In the genomic region with DNA sequence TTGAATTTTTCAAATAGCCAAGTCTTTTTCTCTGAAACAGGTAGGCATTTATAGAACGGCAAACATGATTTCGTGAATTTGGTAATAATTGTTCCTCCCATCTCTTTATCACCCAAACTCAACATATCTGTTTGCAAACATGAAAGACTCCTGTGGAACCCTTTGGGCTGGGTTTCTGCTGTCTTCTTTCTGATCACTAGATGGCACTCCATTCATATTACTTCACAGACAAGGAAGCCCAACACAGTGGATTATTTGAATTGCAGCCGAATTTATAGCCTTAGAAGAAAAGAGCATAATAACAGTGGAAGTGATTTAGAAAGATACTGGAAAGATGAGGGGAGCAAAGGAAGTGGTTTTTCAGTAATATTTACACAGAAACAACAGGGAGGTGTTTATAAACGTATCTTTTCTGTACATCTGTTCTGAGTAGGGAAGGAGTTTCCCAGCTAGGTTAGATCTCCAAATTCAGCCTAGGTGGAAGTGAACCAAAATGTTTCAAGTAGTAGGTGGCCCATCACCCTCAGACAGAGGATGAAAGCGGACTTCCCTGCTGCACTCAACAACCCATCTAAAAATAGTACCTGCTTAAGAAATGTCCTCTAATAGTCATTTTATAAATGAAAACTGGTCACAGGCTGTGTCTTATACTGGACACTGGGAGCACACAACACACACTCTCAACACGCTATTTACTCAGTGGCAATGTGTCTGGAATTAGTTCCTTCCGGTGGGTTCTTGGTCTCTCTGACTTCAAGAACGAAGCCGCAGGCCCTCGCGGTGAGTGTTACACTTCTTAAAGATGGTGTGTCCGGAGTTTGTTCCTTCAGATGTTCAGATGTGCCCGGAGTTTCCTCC, we compare ENCODE assay signal across 8 cellular contexts.
DNase-seq lines count a peak whose midpoint lies in the region; ATAC-seq and TF ChIP-seq lines count a peak whose summit lies in the region.

No MANE protein-coding gene starts in this region.

- H3K36me3 Mint-ChIP-seq in activated B cell treated with CpG ODN at 0.5 μM for 24 hours (ENCODE audit: low read depth) (no peaks in the 10 kb centered on the region), progenitor cell of endocrine pancreas (ENCODE audit: insufficient read depth) (no peaks in the 10 kb centered on the region)

- peak; percentile 60 for ATAC-seq in HG03060 (IDR thresholded peaks at IDR 0.05; ENCODE audit: low read depth, unreplicated experiment)
- ATAC-seq in activated B cell treated with CpG ODN at 0.5 μM for 24 hours (ENCODE audit: low read depth): no peak

- TF ChIP-seq CTCF in AG04450 (IDR thresholded peaks at IDR 0.05; ENCODE audit: low read depth, low read length) (peak; percentile 83), GM10266 (IDR thresholded peaks at IDR 0.05; ENCODE audit: control insufficient read depth, insufficient read depth, low read depth, missing control alignments) (peak; percentile 79), activated B cell treated with CpG ODN at 0.5 μM for 24 hours (IDR thresholded peaks at IDR 0.05) (peak; percentile 31), progenitor cell of endocrine pancreas (IDR thresholded peaks at IDR 0.05; ENCODE audit: unreplicated experiment) (peak; percentile 87)

- DNase-seq in AG04450 (ENCODE audit: low read depth, low spot score) (peak; percentile 10), GM10266 (ENCODE audit: extremely low spot score) (peak; percentile 36), NCI-H2171 treated with DMSO at 0.1 percent for 48 hours (lab: John Stamatoyannopoulos, UW) (peak; percentile 90), activated B cell treated with CpG ODN at 0.5 μM for 24 hours (no peak), globus pallidus (ENCODE audit: low spot score) (peak; percentile 46), progenitor cell of endocrine pancreas (ENCODE audit: low spot score, unreplicated experiment) (no peak), UCSD-AML1 (lab: John Stamatoyannopoulos, UW; ENCODE audit: unreplicated experiment) (no peak)

- POLR2A ChIA-PET in AG04450 (lab: Yijun Ruan, JAX) (no interaction called here), activated B cell treated with CpG ODN at 0.5 μM for 24 hours (lab: Charles Lee) (no interaction called here)

- H3K27me3 ChIP-seq in AG04450 (ENCODE audit: control insufficient read depth, insufficient read depth, low read length): no peaks in the 10 kb centered on the region

- no peak overlapping the region for H3K27ac Mint-ChIP-seq in activated B cell treated with CpG ODN at 0.5 μM for 24 hours
- H3K27ac Mint-ChIP-seq in progenitor cell of endocrine pancreas: no peak overlapping the region

- no peak overlapping the region for H3K4me3 ChIP-seq in AG04450 (ENCODE audit: low read depth, low read length)

- CTCF ChIA-PET in AG04450 (lab: Charles Lee) (interaction anchor here (1.6 kb wide), 1 partner anchor 671 kb away, joined by 4 read pairs; no protein-coding TSS in a partner anchor), activated B cell treated with CpG ODN at 0.5 μM for 24 hours (lab: Charles Lee) (interaction anchor here (1.3 to 1.5 kb wide), 2 partner anchors 8 to 396 kb away, joined by 3 to 6 read pairs; no protein-coding TSS in a partner anchor)

- H3K27ac ChIP-seq in AG04450 (ENCODE audit: low read depth, low read length): no peak overlapping the region

- H3K4me1 Mint-ChIP-seq in activated B cell treated with CpG ODN at 0.5 μM for 24 hours (no peaks in the 10 kb centered on the region), progenitor cell of endocrine pancreas (ENCODE audit: low read depth) (no peaks in the 10 kb centered on the region)

- H3K4me3 Mint-ChIP-seq in activated B cell treated with CpG ODN at 0.5 μM for 24 hours: no peak overlapping the region
- H3K4me3 Mint-ChIP-seq in progenitor cell of endocrine pancreas (ENCODE audit: low read depth): no peak overlapping the region

- H3K27me3 Mint-ChIP-seq in activated B cell treated with CpG ODN at 0.5 μM for 24 hours: peaks cover 16% of the 10 kb centered on the region
- peaks cover 9% of the 10 kb centered on the region for H3K27me3 Mint-ChIP-seq in progenitor cell of endocrine pancreas

- no peaks in the 10 kb centered on the region for H3K9me3 ChIP-seq in AG04450 (ENCODE audit: control insufficient read depth, insufficient read depth, low read length)

- intact Hi-C loops in activated B cell treated with CpG ODN at 0.5 μM for 24 hours (cut with micrococcal nuclease): loop anchor here (1.0 kb wide), 1 partner anchor 671 kb away; no protein-coding TSS in a partner anchor

- no peaks in the 10 kb centered on the region for H3K9me3 Mint-ChIP-seq in activated B cell treated with CpG ODN at 0.5 μM for 24 hours
- H3K9me3 Mint-ChIP-seq in progenitor cell of endocrine pancreas (ENCODE audit: low read depth): no peaks in the 10 kb centered on the region

Comparison
In these comparisons a context has a peak if more than half of its experiments do, and no peak if none do; other contexts are left out.
1. DNase-seq: peak in AG04450 (single experiment), GM10266 (single experiment), NCI-H2171 treated with DMSO at 0.1 percent for 48 hours (single experiment) and globus pallidus (single experiment); none in activated B cell treated with CpG ODN at 0.5 μM for 24 hours (single experiment), progenitor cell of endocrine pancreas (single experiment) and UCSD-AML1 (single experiment).
2. CTCF ChIP-seq: peak in every context shown above with its lines; median percentile 87 in progenitor cell of endocrine pancreas; 83 in AG04450; 79 in GM10266; 31 in activated B cell treated with CpG ODN at 0.5 μM for 24 hours.